ENCODE assay signal across 8 cellular contexts in the genomic region with DNA sequence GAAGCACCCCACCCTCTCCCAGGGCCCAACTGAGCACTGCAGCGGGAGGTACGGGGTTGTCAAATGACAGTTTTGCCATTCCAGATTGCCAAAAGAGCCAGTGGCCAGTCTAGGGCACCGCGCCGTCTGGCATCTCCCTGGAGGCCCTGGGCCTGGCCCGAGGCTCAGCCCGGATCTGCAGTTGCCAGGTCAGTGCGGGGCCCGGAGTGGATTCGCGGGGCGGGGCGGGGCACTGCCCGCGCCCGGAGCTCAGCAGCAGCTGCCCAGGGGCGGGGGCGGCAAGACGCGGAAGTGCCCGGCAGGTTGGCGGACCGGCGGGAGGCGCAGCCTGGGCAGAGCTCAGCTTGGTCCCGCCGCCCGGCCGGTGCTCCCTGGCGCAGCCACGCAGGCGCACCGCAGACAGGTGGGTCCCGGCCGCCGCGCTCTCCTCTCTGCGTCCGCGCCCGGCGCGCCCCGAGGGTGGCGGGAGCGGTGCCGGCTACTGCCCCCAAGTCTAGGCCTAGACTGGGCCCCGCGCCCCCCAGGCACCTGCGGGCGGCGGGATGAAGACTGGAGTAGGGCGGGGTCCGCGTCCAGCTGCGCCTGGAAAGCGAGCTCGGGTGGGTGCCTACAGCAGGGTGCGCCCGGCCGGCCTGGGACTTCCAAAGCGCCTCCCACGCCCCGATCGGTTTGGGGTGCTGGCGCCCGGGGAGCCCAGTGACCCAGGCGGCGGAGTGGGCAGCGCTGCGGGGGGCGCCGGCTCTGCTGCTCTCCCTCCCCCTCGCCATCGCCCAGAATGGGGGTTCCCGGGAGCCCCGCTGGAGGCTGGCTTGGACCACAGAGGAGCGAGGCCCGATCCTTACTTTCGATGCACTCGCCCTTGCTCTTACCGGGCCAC. TPM values are rescaled to one million over a fixed set of nuclear protein-coding genes. Genes with fewer than 3 reads are reported as not detected.
DNase-seq lines count a peak whose midpoint lies in the region; ATAC-seq, FAIRE-seq and TF ChIP-seq lines count a peak whose summit lies in the region.

A gene with protein sequence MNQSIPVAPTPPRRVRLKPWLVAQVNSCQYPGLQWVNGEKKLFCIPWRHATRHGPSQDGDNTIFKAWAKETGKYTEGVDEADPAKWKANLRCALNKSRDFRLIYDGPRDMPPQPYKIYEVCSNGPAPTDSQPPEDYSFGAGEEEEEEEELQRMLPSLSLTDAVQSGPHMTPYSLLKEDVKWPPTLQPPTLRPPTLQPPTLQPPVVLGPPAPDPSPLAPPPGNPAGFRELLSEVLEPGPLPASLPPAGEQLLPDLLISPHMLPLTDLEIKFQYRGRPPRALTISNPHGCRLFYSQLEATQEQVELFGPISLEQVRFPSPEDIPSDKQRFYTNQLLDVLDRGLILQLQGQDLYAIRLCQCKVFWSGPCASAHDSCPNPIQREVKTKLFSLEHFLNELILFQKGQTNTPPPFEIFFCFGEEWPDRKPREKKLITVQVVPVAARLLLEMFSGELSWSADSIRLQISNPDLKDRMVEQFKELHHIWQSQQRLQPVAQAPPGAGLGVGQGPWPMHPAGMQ (plus strand): TSS at position 281 of the 877 bp plus-strand sequence. CDS start 4,155 bp downstream, outside the sequence.

- TF ChIP-seq EP300 in K562 (IDR thresholded peaks at IDR 0.05; ENCODE audit: low read length) = no peak

- peak within 1 kb of the TSS; percentile 87 for H3K4me3 Mint-ChIP-seq in stimulated activated effector memory CD8-positive, alpha-beta T cell treated with anti-CD3 and anti-CD28 coated beads, Interleukin-12 subunit alpha, Interleukin-12 subunit beta, amount 100 ng/mL, for 72 hours

- peak within 1 kb of the TSS; percentile 88 for H3K27ac Mint-ChIP-seq in stimulated activated effector memory CD8-positive, alpha-beta T cell treated with anti-CD3 and anti-CD28 coated beads, Interleukin-12 subunit alpha, Interleukin-12 subunit beta, amount 100 ng/mL, for 72 hours

- TF ChIP-seq RAD21 in K562 (CRISPR knock-in tag; conservative IDR thresholded peaks at IDR 0.05 in 1 of 2, IDR thresholded peaks at IDR 0.05 in 1 of 2) = no peak

- peaks cover 27% of the 10 kb centered on the region for H3K36me3 Mint-ChIP-seq in stimulated activated effector memory CD8-positive, alpha-beta T cell treated with anti-CD3 and anti-CD28 coated beads, Interleukin-12 subunit alpha, Interleukin-12 subunit beta, amount 100 ng/mL, for 72 hours

- peaks cover 45% of the 10 kb centered on the region for H3K4me1 Mint-ChIP-seq in stimulated activated effector memory CD8-positive, alpha-beta T cell treated with anti-CD3 and anti-CD28 coated beads, Interleukin-12 subunit alpha, Interleukin-12 subunit beta, amount 100 ng/mL, for 72 hours

- intact Hi-C loops in K562 (cut with micrococcal nuclease) (no loop called here), kidney (cut with DNase I) (no loop called here)

- H3K4me1 ChIP-seq in K562 (replicated peaks in 1 of 2; ENCODE audit: control insufficient read depth in 2 of 2, insufficient read depth in 2 of 2, low read length in 2 of 2) = peaks cover 0 to 31% of the 10 kb centered on the region in 2 experiments; a peak in 2 of 5 replicates
- H3K4me1 ChIP-seq in kidney (ENCODE audit: control insufficient read depth in 1 of 2, insufficient read depth in 1 of 2, low read depth in 1 of 2, low read length in 2 of 2) = peaks cover 9 to 16% of the 10 kb centered on the region in 2 donors

- no peak within 1 kb of the TSS for H3K4me2 ChIP-seq in K562 (ENCODE audit: insufficient read depth, low read length)

- peaks cover 71 to 89% of the 10 kb centered on the region in 2 experiments for H3K27me3 ChIP-seq in K562 (ENCODE audit: control insufficient read depth in 2 of 2, insufficient read depth in 2 of 2, low read length in 2 of 2)

- H3K4me3 ChIP-seq in AG10803 (ENCODE audit: low read length) (peak within 1 kb of the TSS; percentile 50), K562 (no peak within 1 kb of the TSS), kidney (ENCODE audit: low read length in 2 of 2) (peak within 1 kb of the TSS; percentile 16 to 72)

- 21% methylated on average over 49 of the region's 82 CpGs for WGBS in K562 (ENCODE audit: insufficient coverage, low coverage, missing lambda C conversion rate)

- H3K9me3 ChIP-seq in K562 (replicated peaks; ENCODE audit: control insufficient read depth, insufficient read depth, low read depth, low read length) (no peaks in the 10 kb centered on the region), kidney (ENCODE audit: control insufficient read depth in 1 of 2, low read length in 2 of 2) (no peaks in the 10 kb centered on the region)

- H3K9me3 Mint-ChIP-seq in stimulated activated effector memory CD8-positive, alpha-beta T cell treated with anti-CD3 and anti-CD28 coated beads, Interleukin-12 subunit alpha, Interleukin-12 subunit beta, amount 100 ng/mL, for 72 hours = no peaks in the 10 kb centered on the region

- CTCF ChIA-PET in K562 (lab: Yijun Ruan, JAX; ENCODE audit: low intra/inter-chr PET ratio) = no interaction called here

- no peaks in the 10 kb centered on the region for H3K79me2 ChIP-seq in K562 (ENCODE audit: control insufficient read depth, insufficient read depth, low read length)

- TF ChIP-seq POLR2A in GM12891 (IDR thresholded peaks at IDR 0.05; ENCODE audit: low read depth, low read length) (no peak; the same call in none of the 2 replicates), K562 (conservative IDR thresholded peaks at IDR 0.05) (no peak)

- H3K36me3 ChIP-seq in K562 (ENCODE audit: control insufficient read depth, insufficient read depth, low read length) (no peaks in the 10 kb centered on the region), kidney (ENCODE audit: control insufficient read depth in 1 of 2, insufficient read depth in 2 of 2, low read length in 2 of 2) (no peaks in the 10 kb centered on the region)

- no peak for TF ChIP-seq CTCF in AG10803 (conservative IDR thresholded peaks at IDR 0.05; ENCODE audit: low read length)
- TF ChIP-seq CTCF in K562 (IDR thresholded peaks at IDR 0.05 in 2 of 3, conservative IDR thresholded peaks at IDR 0.05 in 1 of 3; ENCODE audit: insufficient read depth in 2 of 3, low read depth in 1 of 3, low read length in 3 of 3) = no peak
- no peak for TF ChIP-seq CTCF in kidney (IDR thresholded peaks at IDR 0.05; ENCODE audit: borderline replicate concordance, extremely low read depth, insufficient read depth)

- BruUV-seq in K562 (replicated peaks; lab: Mats Ljungman, UMichigan) = no TSS peak

- POLR2A ChIA-PET in K562 (lab: Yijun Ruan, JAX) = interaction anchor here (0.8 kb wide), 1 partner anchor 10 kb away, joined by 3 read pairs; no protein-coding TSS in a partner anchor

- in situ Hi-C loops in K562 (cut with MboI) = no loop called here

- no peak for DNase-seq in AG10803 (ENCODE audit: low read depth)
- no peak for DNase-seq in GM12891 (ENCODE audit: insufficient read length, low spot score)
- peak; percentile 28 for DNase-seq in NCI-H460 (ENCODE audit: extremely low read depth, low read depth)
- DNase-seq in K562 (ENCODE audit: extremely low read depth in 1 of 4, low spot score in 3 of 4) = no peak
- peak; percentile 88 for DNase-seq in kidney
- DNase-seq in stimulated activated effector memory CD8-positive, alpha-beta T cell treated with anti-CD3 and anti-CD28 coated beads, Interleukin-12 subunit alpha, Interleukin-12 subunit beta, amount 100 ng/mL, for 72 hours (ENCODE audit: low spot score in 2 of 2) = peak; percentile 34 to 74
- DNase-seq in SIG-M5 treated with dmso at 0.1 percent for 504 hours (lab: John Stamatoyannopoulos, UW; ENCODE audit: unreplicated experiment) = no peak

- peaks cover 10% of the 10 kb centered on the region for H4K20me1 ChIP-seq in K562 (replicated peaks; ENCODE audit: control insufficient read depth, insufficient read depth, low read length)

- no peak within 1 kb of the TSS for H3K27ac ChIP-seq in K562 (ENCODE audit: extremely low read depth, low read depth, low read length)
- peak within 1 kb of the TSS; percentile 63 to 78 for H3K27ac ChIP-seq in kidney (ENCODE audit: low read depth in 2 of 2, low read length in 2 of 2)

- ATAC-seq in K562 (no peak), GM21526 (IDR thresholded peaks at IDR 0.05; ENCODE audit: low FRiP score, unreplicated experiment) (no peak)
- peak; percentile 46 for ATAC-seq in stimulated activated effector memory CD8-positive, alpha-beta T cell treated with anti-CD3 and anti-CD28 coated beads, Interleukin-12 subunit alpha, Interleukin-12 subunit beta, amount 100 ng/mL, for 72 hours

- no peaks in the 10 kb centered on the region for H3K9me1 ChIP-seq in K562 (ENCODE audit: control insufficient read depth, insufficient read depth, low read length)

- H3K9ac ChIP-seq in K562 (ENCODE audit: insufficient read depth in 1 of 2, low read depth in 2 of 2, low read length in 2 of 2) = no peak within 1 kb of the TSS; a peak in 1 of 4 replicates
- peak within 1 kb of the TSS in 1 of 2 donors; percentile 65 for H3K9ac ChIP-seq in kidney (ENCODE audit: low read length in 2 of 2)

- peak; percentile 66 for FAIRE-seq in GM12891 (lab: Jason Lieb, UNC)
- FAIRE-seq in K562 (lab: Jason Lieb, UNC) = no peak
- no peak for FAIRE-seq in kidney (lab: Jason Lieb, UNC)

- no peak within 1 kb of the TSS for H2AFZ ChIP-seq in K562 (ENCODE audit: low read depth, low read length)

TF ChIP-seq in K562, 482 proteins besides CTCF, POLR2A, EP300 and RAD21 (continues in another document):
- TF ChIP-seq TAF15 (IDR thresholded peaks at IDR 0.05; ENCODE audit: low read depth, low read length) = no peak
- TF ChIP-seq SMARCA4 (IDR thresholded peaks at IDR 0.05) = no peak

RNA-seq across cellular contexts. Expression of the gene that starts here (rescaled TPM):
- 66.9 TPM for polyA plus RNA-seq in GM12891 (2012; ENCODE audit: low read depth, missing spikeins)
- total RNA-seq in NCI-H460 (2014; rRNA removed; shearing (Covaris generic)) = 6.5 and 9.3 TPM in 2 replicates
- 7.4 and 14.5 TPM in 2 replicates for polyA plus RNA-seq in NCI-H460 (2014; cell fraction: nucleus; rRNA removed)
- total RNA-seq in K562 (2011; cell fraction: chromatin; rRNA removed; ENCODE audit: low replicate concordance) = not detected in 2 replicates
- total RNA-seq in K562 (2011; cell fraction: nucleolus; rRNA removed) = not detected in 2 replicates
- not detected in 2 replicates for total RNA-seq in K562 (2011; cell fraction: nucleoplasm; rRNA removed)
- not detected in 2 replicates for total RNA-seq in K562 (2014; rRNA removed)
- not detected in 2 replicates for total RNA-seq in K562 (2014; rRNA removed; fragmentation: Illumina TruSeq; extraction: Trizol)
- not detected in 2 replicates for total RNA-seq in K562 (2015; rRNA removed; fragmentation: Illumina TruSeq; extraction: Trizol)
- 0.04 and 0.20 TPM in 2 replicates for total RNA-seq in K562 (2021)
- not detected in 2 replicates for polyA plus RNA-seq in K562 (2011; rRNA removed)
- not detected in 2 replicates for polyA plus RNA-seq in K562 (2011; cell fraction: cytosol; rRNA removed)
- 0.08 and 0.09 TPM in 2 replicates for polyA plus RNA-seq in K562 (2011; cell fraction: nucleus; rRNA removed)
- polyA plus RNA-seq in K562 (2012) = 0.10 TPM in 1 of 2 replicates, not detected in the other
- polyA plus RNA-seq in K562 (2014; fragmentation: Illumina TruSeq; extraction: Trizol) = not detected in 2 replicates
- not detected for polyA plus RNA-seq in K562 (2014; fragmentation: Nextera tagmentation; extraction: Ambion mirVana)
- not detected in 2 replicates for polyA plus RNA-seq in K562 (2014; rRNA removed)
- polyA minus RNA-seq in K562 (2011; rRNA and poly(A)+ RNA removed) = not detected in 2 replicates
- polyA minus RNA-seq in K562 (2011; cell fraction: cytosol; rRNA and poly(A)+ RNA removed) = not detected in 2 replicates
- polyA minus RNA-seq in K562 (2011; cell fraction: nucleus; rRNA and poly(A)+ RNA removed) = not detected in 2 replicates
- total RNA-seq in kidney = 27.1 TPM
- 13.0 TPM for polyA plus RNA-seq in kidney (ENCODE audit: insufficient read depth, low read depth, low replicate concordance)

Comparison
In these comparisons a context has a peak if more than half of its experiments do, and no peak if none do; other contexts are left out.
1. RNA of the gene that starts here (polyA plus RNA-seq): 13.0 TPM in kidney (single experiment); 0.08 to 0.10 TPM in K562; every median in the first group is over 10 times any median in the second.
2. DNase-seq: peak in NCI-H460 (single experiment), kidney (single experiment) and stimulated activated effector memory CD8-positive, alpha-beta T cell treated with anti-CD3 and anti-CD28 coated beads, Interleukin-12 subunit alpha, Interleukin-12 subunit beta, amount 100 ng/mL, for 72 hours (2 of 2); none in AG10803 (single experiment), GM12891 (single experiment), K562 (0 of 4) and SIG-M5 treated with dmso at 0.1 percent for 504 hours (single experiment).